ENCODE assay signal across 37 cellular contexts in the genomic region with DNA sequence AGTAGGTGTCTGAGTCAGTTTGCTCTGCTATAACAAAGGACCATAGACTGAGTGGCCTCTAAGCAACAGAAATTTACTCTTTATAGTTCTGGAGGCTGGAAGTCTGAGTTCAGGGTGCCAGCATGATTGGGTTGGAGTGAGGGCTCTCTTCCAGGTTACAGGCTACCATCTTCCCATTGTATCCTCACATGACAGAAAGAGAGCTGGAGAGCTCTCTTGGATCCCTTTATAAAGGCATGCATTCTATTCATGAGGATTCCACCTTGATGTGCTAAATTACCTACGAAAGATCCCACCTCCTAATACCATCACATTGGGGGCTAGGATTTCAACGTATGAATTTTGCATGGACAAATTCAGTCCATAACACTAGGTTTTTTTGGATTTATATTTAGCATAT.
"Had no signal": no experiment of that assay in that cellular context is flagged by ENCODE, and none has a peak within 500 bp of the region (broad histone marks: within the 10 kb centered on the region; RNA-seq: fewer than 3 reads in every experiment).

No MANE protein-coding gene starts in this region.

- H3K27ac ChIP-seq: adrenal gland, ascending aorta, body of pancreas, brain microvascular endothelial cell, breast epithelium, cardiac muscle cell had no signal

- H3K4me1 ChIP-seq: adrenal gland, body of pancreas, breast epithelium had no signal

- H3K9me3 ChIP-seq: adrenal gland, ascending aorta, body of pancreas, breast epithelium had no signal

- H3K4me1 Mint-ChIP-seq: activated naive CD4-positive, alpha-beta T cell treated with anti-CD3 and anti-CD28 coated beads, Interleukin-2, amount 10 ng/mL, durations not matched to agents 7 days and 5 days; activated naive CD4-positive, alpha-beta T cell treated with anti-CD3 and anti-CD28 coated beads, Interleukin-2, amount 50 U/mL, for 24 hours; activated naive CD8-positive, alpha-beta T cell treated with anti-CD3 and anti-CD28 coated beads for 36 hours; activated naive CD8-positive, alpha-beta T cell treated with anti-CD3 and anti-CD28 coated beads, Interleukin-2, amount 10 ng/mL, durations not matched to agents 7 days and 5 days; activated naive CD8-positive, alpha-beta T cell treated with anti-CD3 and anti-CD28 coated beads, Interleukin-2, amount 50 U/mL, for 24 hours; activated T-helper 17 cell treated with anti-CD3 and anti-CD28 coated beads, Interleukin-2, amount 50 U/mL, for 72 hours; brain; central memory CD8-positive, alpha-beta T cell had no signal

- H3K4me3 ChIP-seq: adrenal gland, ascending aorta, body of pancreas, breast epithelium, cardiac muscle cell had no signal

- DNase-seq: activated effector memory CD4-positive, alpha-beta T cell treated with anti-CD3 and anti-CD28 coated beads, Interleukin-2, amount 50 U/mL, for 16 hours; activated effector memory CD4-positive, alpha-beta T cell treated with Interleukin-2 at 50 U/mL for 16 hours; activated gamma-delta T cell; activated gamma-delta T cell treated with Interleukin-2 at 50 U/mL for 16 hours; activated naive CD4-positive, alpha-beta T cell; activated naive CD4-positive, alpha-beta T cell treated with anti-CD3 and anti-CD28 coated beads for 36 hours; activated naive CD4-positive, alpha-beta T cell treated with anti-CD3 and anti-CD28 coated beads, Interleukin-2, amount 10 ng/mL, durations not matched to agents 7 days and 5 days; activated naive CD4-positive, alpha-beta T cell treated with anti-CD3 and anti-CD28 coated beads, Interleukin-2, amount 50 U/mL, for 16 hours; activated naive CD4-positive, alpha-beta T cell treated with Interleukin-2 at 50 U/mL for 16 hours; activated naive CD8-positive, alpha-beta T cell treated with anti-CD3 and anti-CD28 coated beads for 36 hours; activated naive CD8-positive, alpha-beta T cell treated with anti-CD3 and anti-CD28 coated beads, Interleukin-2, amount 10 ng/mL, durations not matched to agents 7 days and 5 days; activated naive CD8-positive, alpha-beta T cell treated with anti-CD3 and anti-CD28 coated beads, Interleukin-2, amount 50 U/mL, for 24 hours; activated T-cell treated with anti-CD3 and anti-CD28 coated beads, Interleukin-2, amount 50 U/mL, for 1 hour; activated T-cell treated with anti-CD3 and anti-CD28 coated beads, Interleukin-2, amount 50 U/mL, for 24 hours; activated T-cell treated with anti-CD3 and anti-CD28 coated beads, Interleukin-2, amount 50 U/mL, for 4 hours; activated T-cell treated with anti-CD3 and anti-CD28 coated beads, Interleukin-2, amount 50 U/mL, for 48 hours; activated T-cell treated with anti-CD3 and anti-CD28 coated beads, Interleukin-2, amount 50 U/mL, for 72 hours; adrenal gland; amniotic stem cell; amygdala; anterior cingulate cortex; aorta; body of pancreas; brain microvascular endothelial cell; caudate nucleus; central memory CD4-positive, alpha-beta T cell; cerebellar nuclear complex had no signal

- H3K4me3 Mint-ChIP-seq: activated naive CD4-positive, alpha-beta T cell treated with anti-CD3 and anti-CD28 coated beads for 36 hours; activated naive CD4-positive, alpha-beta T cell treated with anti-CD3 and anti-CD28 coated beads, Interleukin-2, amount 10 ng/mL, durations not matched to agents 7 days and 5 days; activated naive CD4-positive, alpha-beta T cell treated with anti-CD3 and anti-CD28 coated beads, Interleukin-2, amount 50 U/mL, for 24 hours; activated naive CD8-positive, alpha-beta T cell; activated naive CD8-positive, alpha-beta T cell treated with anti-CD3 and anti-CD28 coated beads for 36 hours; activated naive CD8-positive, alpha-beta T cell treated with anti-CD3 and anti-CD28 coated beads, Interleukin-2, amount 10 ng/mL, durations not matched to agents 7 days and 5 days; activated naive CD8-positive, alpha-beta T cell treated with anti-CD3 and anti-CD28 coated beads, Interleukin-2, amount 50 U/mL, for 24 hours; activated T-cell treated with anti-CD3 and anti-CD28 coated beads, Interleukin-2, amount 50 U/mL, for 24 hours; activated T-cell treated with anti-CD3 and anti-CD28 coated beads, Interleukin-2, amount 50 U/mL, for 4 hours; activated T-cell treated with anti-CD3 and anti-CD28 coated beads, Interleukin-2, amount 50 U/mL, for 72 hours; activated T-helper 17 cell treated with anti-CD3 and anti-CD28 coated beads, Interleukin-2, amount 50 U/mL, for 72 hours; brain; central memory CD8-positive, alpha-beta T cell had no signal

- ATAC-seq: activated naive CD4-positive, alpha-beta T cell treated with anti-CD3 and anti-CD28 coated beads, Interleukin-2, amount 50 U/mL, for 72 hours; activated naive CD8-positive, alpha-beta T cell treated with anti-CD3 and anti-CD28 coated beads, Interleukin-2, amount 50 U/mL, for 24 hours; activated T-cell treated with anti-CD3 and anti-CD28 coated beads, Interleukin-2, amount 50 U/mL, for 4 hours; activated T-cell treated with anti-CD3 and anti-CD28 coated beads, Interleukin-2, amount 50 U/mL, for 72 hours; activated T-helper 17 cell treated with anti-CD3 and anti-CD28 coated beads, Interleukin-2, amount 50 U/mL, for 72 hours; body of pancreas had no signal

- H3K36me3 Mint-ChIP-seq: activated naive CD4-positive, alpha-beta T cell treated with anti-CD3 and anti-CD28 coated beads, Interleukin-2, amount 10 ng/mL, durations not matched to agents 7 days and 5 days; activated naive CD4-positive, alpha-beta T cell treated with anti-CD3 and anti-CD28 coated beads, Interleukin-2, amount 50 U/mL, for 24 hours; activated naive CD4-positive, alpha-beta T cell treated with anti-CD3 and anti-CD28 coated beads, Interleukin-2, amount 50 U/mL, for 72 hours; activated naive CD8-positive, alpha-beta T cell; activated naive CD8-positive, alpha-beta T cell treated with anti-CD3 and anti-CD28 coated beads for 36 hours; activated naive CD8-positive, alpha-beta T cell treated with anti-CD3 and anti-CD28 coated beads, Interleukin-2, amount 10 ng/mL, durations not matched to agents 7 days and 5 days; brain had no signal

- H3K27me3 Mint-ChIP-seq: activated naive CD8-positive, alpha-beta T cell treated with anti-CD3 and anti-CD28 coated beads for 36 hours; brain had no signal

- H3K36me3 ChIP-seq: adrenal gland, ascending aorta, brain microvascular endothelial cell, breast epithelium, cardiac muscle cell had no signal

- H3K27ac Mint-ChIP-seq: activated naive CD4-positive, alpha-beta T cell treated with anti-CD3 and anti-CD28 coated beads for 36 hours; activated naive CD4-positive, alpha-beta T cell treated with anti-CD3 and anti-CD28 coated beads, Interleukin-2, amount 10 ng/mL, durations not matched to agents 7 days and 5 days; activated naive CD4-positive, alpha-beta T cell treated with anti-CD3 and anti-CD28 coated beads, Interleukin-2, amount 50 U/mL, for 24 hours; activated naive CD4-positive, alpha-beta T cell treated with anti-CD3 and anti-CD28 coated beads, Interleukin-2, amount 50 U/mL, for 72 hours; activated naive CD8-positive, alpha-beta T cell; activated naive CD8-positive, alpha-beta T cell treated with anti-CD3 and anti-CD28 coated beads for 36 hours; activated naive CD8-positive, alpha-beta T cell treated with anti-CD3 and anti-CD28 coated beads, Interleukin-2, amount 10 ng/mL, durations not matched to agents 7 days and 5 days; activated naive CD8-positive, alpha-beta T cell treated with anti-CD3 and anti-CD28 coated beads, Interleukin-2, amount 50 U/mL, for 24 hours; activated T-cell treated with anti-CD3 and anti-CD28 coated beads, Interleukin-2, amount 50 U/mL, for 24 hours; activated T-helper 17 cell treated with anti-CD3 and anti-CD28 coated beads, Interleukin-2, amount 50 U/mL, for 72 hours; activated T-helper 2 cell treated with anti-CD3 and anti-CD28 coated beads, Interferon-gamma antibody, Interleukin-2, Interleukin-4, amounts not matched to agents 10 μg/mL and 5 μg/mL and 100 μg/mL, durations not matched to agents 14 hours and 24 hours and 36 hours; brain had no signal

- H3K27me3 ChIP-seq: adrenal gland, ascending aorta, body of pancreas, brain microvascular endothelial cell, breast epithelium, cardiac muscle cell had no signal

- H3K9me3 Mint-ChIP-seq: activated naive CD4-positive, alpha-beta T cell treated with anti-CD3 and anti-CD28 coated beads for 36 hours; activated naive CD4-positive, alpha-beta T cell treated with anti-CD3 and anti-CD28 coated beads, Interleukin-2, amount 10 ng/mL, durations not matched to agents 7 days and 5 days; activated naive CD4-positive, alpha-beta T cell treated with anti-CD3 and anti-CD28 coated beads, Interleukin-2, amount 50 U/mL, for 24 hours; activated naive CD4-positive, alpha-beta T cell treated with anti-CD3 and anti-CD28 coated beads, Interleukin-2, amount 50 U/mL, for 72 hours; activated naive CD8-positive, alpha-beta T cell treated with anti-CD3 and anti-CD28 coated beads for 36 hours; activated naive CD8-positive, alpha-beta T cell treated with anti-CD3 and anti-CD28 coated beads, Interleukin-2, amount 10 ng/mL, durations not matched to agents 7 days and 5 days; activated naive CD8-positive, alpha-beta T cell treated with anti-CD3 and anti-CD28 coated beads, Interleukin-2, amount 50 U/mL, for 24 hours; activated T-cell treated with anti-CD3 and anti-CD28 coated beads, Interleukin-2, amount 50 U/mL, for 24 hours; activated T-cell treated with anti-CD3 and anti-CD28 coated beads, Interleukin-2, amount 50 U/mL, for 4 hours; activated T-cell treated with anti-CD3 and anti-CD28 coated beads, Interleukin-2, amount 50 U/mL, for 72 hours; activated T-helper 17 cell treated with anti-CD3 and anti-CD28 coated beads, Interleukin-2, amount 50 U/mL, for 72 hours; activated T-helper 2 cell treated with anti-CD3 and anti-CD28 coated beads, Interferon-gamma antibody, Interleukin-2, Interleukin-4, amounts not matched to agents 10 μg/mL and 5 μg/mL and 100 μg/mL, durations not matched to agents 14 hours and 24 hours and 36 hours; brain; central memory CD8-positive, alpha-beta T cell had no signal
